ENCODE assay signal across 1 cellular context in genomic region chr5:168286863-168287262, GRCh38. TPM values are rescaled to one million over a fixed set of nuclear protein-coding genes. Genes with fewer than 3 reads are reported as not detected.
"Had no signal": no experiment of that assay in that cellular context is flagged by ENCODE, and none has a peak within 500 bp of the region (broad histone marks: within the 10 kb centered on the region; RNA-seq: fewer than 3 reads in every experiment).

No MANE protein-coding gene starts in this region.

RNA-seq across cellular contexts. Expression of gene WWC1, which starts 4.6 kb away (rescaled TPM):
- total RNA-seq: SJCRH30 had no signal
